In genomic region chr14:52552063-52552988, GRCh38 we compare ENCODE assay signal across 1 cellular context.
TF ChIP-seq lines count a peak whose summit lies in the region.

Gene GPR137C, plus strand, starts transcription at chr14:52552836. Its CDS starts 312 bp downstream, at chr14:52553148.
Gene TXNDC16, minus strand, starts transcription at chr14:52552505. Its CDS starts 8,948 bp downstream, at chr14:52543557.

TF ChIP-seq in A549, 52 proteins besides CTCF, POLR2A, EP300 and RAD21 (continued from another document):
- TF ChIP-seq USF2 (IDR thresholded peaks at IDR 0.05) (peak; percentile 64), MAX (IDR thresholded peaks at IDR 0.05) (peak; percentile 85), JUN (IDR thresholded peaks at IDR 0.05) (no peak), KDM5A (IDR thresholded peaks at IDR 0.05) (no peak), HMGXB4 (CRISPR knock-in tag; IDR thresholded peaks at IDR 0.05; ENCODE audit: borderline replicate concordance) (no peak)
